Comparison of ENCODE assay signal across 1 cellular context in the genomic region with DNA sequence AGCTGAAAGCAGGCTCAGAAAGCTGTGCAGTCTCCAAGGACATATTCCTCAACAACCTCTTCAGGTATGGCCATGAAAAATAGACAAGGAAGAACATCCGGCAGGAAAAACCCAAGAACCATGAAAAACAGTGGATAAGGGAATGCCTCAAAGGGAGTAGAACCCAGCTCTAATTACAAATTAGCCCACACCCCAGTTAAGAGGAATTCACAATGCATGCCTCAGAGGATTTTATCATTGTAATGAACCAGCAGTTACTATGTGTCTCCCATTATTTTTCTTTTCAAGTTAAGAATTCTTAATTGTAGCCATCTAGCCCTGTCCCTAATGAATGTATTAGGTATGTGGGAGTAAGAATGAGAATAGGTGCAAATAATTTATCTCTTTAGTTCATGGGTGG.
TF ChIP-seq lines count a peak whose summit lies in the region.

No MANE protein-coding gene starts in this region.

TF ChIP-seq in H1, 55 proteins besides CTCF, POLR2A, EP300 and RAD21:
- TF ChIP-seq, protein P1, sequence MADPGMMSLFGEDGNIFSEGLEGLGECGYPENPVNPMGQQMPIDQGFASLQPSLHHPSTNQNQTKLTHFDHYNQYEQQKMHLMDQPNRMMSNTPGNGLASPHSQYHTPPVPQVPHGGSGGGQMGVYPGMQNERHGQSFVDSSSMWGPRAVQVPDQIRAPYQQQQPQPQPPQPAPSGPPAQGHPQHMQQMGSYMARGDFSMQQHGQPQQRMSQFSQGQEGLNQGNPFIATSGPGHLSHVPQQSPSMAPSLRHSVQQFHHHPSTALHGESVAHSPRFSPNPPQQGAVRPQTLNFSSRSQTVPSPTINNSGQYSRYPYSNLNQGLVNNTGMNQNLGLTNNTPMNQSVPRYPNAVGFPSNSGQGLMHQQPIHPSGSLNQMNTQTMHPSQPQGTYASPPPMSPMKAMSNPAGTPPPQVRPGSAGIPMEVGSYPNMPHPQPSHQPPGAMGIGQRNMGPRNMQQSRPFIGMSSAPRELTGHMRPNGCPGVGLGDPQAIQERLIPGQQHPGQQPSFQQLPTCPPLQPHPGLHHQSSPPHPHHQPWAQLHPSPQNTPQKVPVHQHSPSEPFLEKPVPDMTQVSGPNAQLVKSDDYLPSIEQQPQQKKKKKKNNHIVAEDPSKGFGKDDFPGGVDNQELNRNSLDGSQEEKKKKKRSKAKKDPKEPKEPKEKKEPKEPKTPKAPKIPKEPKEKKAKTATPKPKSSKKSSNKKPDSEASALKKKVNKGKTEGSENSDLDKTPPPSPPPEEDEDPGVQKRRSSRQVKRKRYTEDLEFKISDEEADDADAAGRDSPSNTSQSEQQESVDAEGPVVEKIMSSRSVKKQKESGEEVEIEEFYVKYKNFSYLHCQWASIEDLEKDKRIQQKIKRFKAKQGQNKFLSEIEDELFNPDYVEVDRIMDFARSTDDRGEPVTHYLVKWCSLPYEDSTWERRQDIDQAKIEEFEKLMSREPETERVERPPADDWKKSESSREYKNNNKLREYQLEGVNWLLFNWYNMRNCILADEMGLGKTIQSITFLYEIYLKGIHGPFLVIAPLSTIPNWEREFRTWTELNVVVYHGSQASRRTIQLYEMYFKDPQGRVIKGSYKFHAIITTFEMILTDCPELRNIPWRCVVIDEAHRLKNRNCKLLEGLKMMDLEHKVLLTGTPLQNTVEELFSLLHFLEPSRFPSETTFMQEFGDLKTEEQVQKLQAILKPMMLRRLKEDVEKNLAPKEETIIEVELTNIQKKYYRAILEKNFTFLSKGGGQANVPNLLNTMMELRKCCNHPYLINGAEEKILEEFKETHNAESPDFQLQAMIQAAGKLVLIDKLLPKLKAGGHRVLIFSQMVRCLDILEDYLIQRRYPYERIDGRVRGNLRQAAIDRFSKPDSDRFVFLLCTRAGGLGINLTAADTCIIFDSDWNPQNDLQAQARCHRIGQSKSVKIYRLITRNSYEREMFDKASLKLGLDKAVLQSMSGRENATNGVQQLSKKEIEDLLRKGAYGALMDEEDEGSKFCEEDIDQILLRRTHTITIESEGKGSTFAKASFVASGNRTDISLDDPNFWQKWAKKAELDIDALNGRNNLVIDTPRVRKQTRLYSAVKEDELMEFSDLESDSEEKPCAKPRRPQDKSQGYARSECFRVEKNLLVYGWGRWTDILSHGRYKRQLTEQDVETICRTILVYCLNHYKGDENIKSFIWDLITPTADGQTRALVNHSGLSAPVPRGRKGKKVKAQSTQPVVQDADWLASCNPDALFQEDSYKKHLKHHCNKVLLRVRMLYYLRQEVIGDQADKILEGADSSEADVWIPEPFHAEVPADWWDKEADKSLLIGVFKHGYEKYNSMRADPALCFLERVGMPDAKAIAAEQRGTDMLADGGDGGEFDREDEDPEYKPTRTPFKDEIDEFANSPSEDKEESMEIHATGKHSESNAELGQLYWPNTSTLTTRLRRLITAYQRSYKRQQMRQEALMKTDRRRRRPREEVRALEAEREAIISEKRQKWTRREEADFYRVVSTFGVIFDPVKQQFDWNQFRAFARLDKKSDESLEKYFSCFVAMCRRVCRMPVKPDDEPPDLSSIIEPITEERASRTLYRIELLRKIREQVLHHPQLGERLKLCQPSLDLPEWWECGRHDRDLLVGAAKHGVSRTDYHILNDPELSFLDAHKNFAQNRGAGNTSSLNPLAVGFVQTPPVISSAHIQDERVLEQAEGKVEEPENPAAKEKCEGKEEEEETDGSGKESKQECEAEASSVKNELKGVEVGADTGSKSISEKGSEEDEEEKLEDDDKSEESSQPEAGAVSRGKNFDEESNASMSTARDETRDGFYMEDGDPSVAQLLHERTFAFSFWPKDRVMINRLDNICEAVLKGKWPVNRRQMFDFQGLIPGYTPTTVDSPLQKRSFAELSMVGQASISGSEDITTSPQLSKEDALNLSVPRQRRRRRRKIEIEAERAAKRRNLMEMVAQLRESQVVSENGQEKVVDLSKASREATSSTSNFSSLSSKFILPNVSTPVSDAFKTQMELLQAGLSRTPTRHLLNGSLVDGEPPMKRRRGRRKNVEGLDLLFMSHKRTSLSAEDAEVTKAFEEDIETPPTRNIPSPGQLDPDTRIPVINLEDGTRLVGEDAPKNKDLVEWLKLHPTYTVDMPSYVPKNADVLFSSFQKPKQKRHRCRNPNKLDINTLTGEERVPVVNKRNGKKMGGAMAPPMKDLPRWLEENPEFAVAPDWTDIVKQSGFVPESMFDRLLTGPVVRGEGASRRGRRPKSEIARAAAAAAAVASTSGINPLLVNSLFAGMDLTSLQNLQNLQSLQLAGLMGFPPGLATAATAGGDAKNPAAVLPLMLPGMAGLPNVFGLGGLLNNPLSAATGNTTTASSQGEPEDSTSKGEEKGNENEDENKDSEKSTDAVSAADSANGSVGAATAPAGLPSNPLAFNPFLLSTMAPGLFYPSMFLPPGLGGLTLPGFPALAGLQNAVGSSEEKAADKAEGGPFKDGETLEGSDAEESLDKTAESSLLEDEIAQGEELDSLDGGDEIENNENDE (IDR thresholded peaks at IDR 0.05; ENCODE audit: insufficient replicate concordance, low read length): no peak
- TF ChIP-seq SIN3A (conservative IDR thresholded peaks at IDR 0.05 in 1 of 2, IDR thresholded peaks at IDR 0.05 in 1 of 2; ENCODE audit: low read depth in 1 of 2, low read length in 2 of 2) (no peak), KDM1A (IDR thresholded peaks at IDR 0.05; ENCODE audit: borderline replicate concordance, low read length) (no peak), BACH1 (IDR thresholded peaks at IDR 0.05; ENCODE audit: low read length) (no peak), TBP (IDR thresholded peaks at IDR 0.05; ENCODE audit: low read depth, low read length) (no peak), RNF2 (IDR thresholded peaks at IDR 0.05; ENCODE audit: borderline replicate concordance, low read depth, low read length, missing control alignments, poor library complexity, severe bottlenecking) (no peak), BCL11A (IDR thresholded peaks at IDR 0.05; ENCODE audit: low read depth in 2 of 2, low read length in 2 of 2) (no peak), RFX5 (IDR thresholded peaks at IDR 0.05; ENCODE audit: borderline replicate concordance, low read depth, low read length) (no peak)
